ENCODE assay signal across 8 cellular contexts in the genomic region with DNA sequence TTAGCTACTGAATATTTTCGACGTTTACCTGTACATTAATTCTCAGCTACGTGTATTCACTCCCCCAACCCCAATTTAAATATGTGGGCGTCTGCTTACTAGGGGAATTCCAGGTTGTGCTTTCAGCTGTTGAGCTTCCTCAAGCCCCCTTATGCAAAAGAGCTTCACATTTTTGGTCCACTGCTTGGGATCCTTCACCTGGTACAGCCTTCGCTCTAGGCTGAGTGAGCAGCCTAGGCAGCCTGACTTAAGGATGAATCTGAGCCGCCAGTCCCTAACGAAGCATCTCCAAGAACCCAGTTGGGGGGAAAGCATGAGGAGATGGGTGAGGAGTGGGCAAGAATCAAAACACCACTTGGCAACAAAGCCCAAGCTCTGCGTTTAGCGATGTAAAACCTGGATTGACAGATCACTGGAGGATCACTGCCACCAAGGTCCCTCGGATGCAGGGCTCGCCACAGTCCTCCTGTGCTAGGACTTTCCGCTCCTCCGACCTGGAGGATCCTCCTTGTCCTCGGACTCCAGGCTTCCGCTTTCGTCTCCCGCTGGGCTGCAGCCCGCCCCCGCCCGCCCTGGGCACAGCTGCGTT. TPM values are rescaled to one million over a fixed set of nuclear protein-coding genes. Genes with fewer than 3 reads are reported as not detected.
DNase-seq lines count a peak whose midpoint lies in the region; ATAC-seq and TF ChIP-seq lines count a peak whose summit lies in the region.

No MANE protein-coding gene starts in this region.

- peak overlapping the region; percentile 82 to 95 (median 90) for H3K4me3 Mint-ChIP-seq in naive thymus-derived CD4-positive, alpha-beta T cell

- H3K9me3 ChIP-seq in naive thymus-derived CD4-positive, alpha-beta T cell (ENCODE audit: control insufficient read depth in 2 of 3, low read length in 3 of 3), result no peaks in the 10 kb centered on the region

- H3K27me3 ChIP-seq in dorsolateral prefrontal cortex, result no peaks in the 10 kb centered on the region
- H3K27me3 ChIP-seq in naive thymus-derived CD4-positive, alpha-beta T cell (ENCODE audit: control insufficient read depth in 2 of 2, insufficient read depth in 2 of 2, low read length in 2 of 2), result no peaks in the 10 kb centered on the region

- POLR2A ChIA-PET in RWPE1 (lab: Yijun Ruan, JAX; ENCODE audit: low non-redundant PET), result no interaction called here
- POLR2A ChIA-PET in naive thymus-derived CD4-positive, alpha-beta T cell (lab: Charles Lee), result interaction anchor here (0.5 to 5.6 kb wide), 13 partner anchors 10 to 1699 kb away, joined by 3 to 63 read pairs (median 5); a partner anchor contains a TSS

- peaks cover 0 to 15% (median 0%) of the 10 kb centered on the region in 3 experiments for H3K36me3 ChIP-seq in naive thymus-derived CD4-positive, alpha-beta T cell (ENCODE audit: control insufficient read depth in 2 of 3, insufficient read depth in 3 of 3, low read length in 3 of 3)

- peak; percentile 70 for TF ChIP-seq POLR2A in GM19099 (IDR thresholded peaks at IDR 0.05; ENCODE audit: extremely low read depth, insufficient read length, low read depth)

- H3K4me1 ChIP-seq in naive thymus-derived CD4-positive, alpha-beta T cell (ENCODE audit: control insufficient read depth in 2 of 2, insufficient read depth in 2 of 2, low read length in 2 of 2), result peaks cover 17 to 28% of the 10 kb centered on the region in 2 donors

- peaks cover 42 to 60% (median 53%) of the 10 kb centered on the region in 7 donors for H3K4me1 Mint-ChIP-seq in naive thymus-derived CD4-positive, alpha-beta T cell

- peak overlapping the region; percentile 84 to 97 (median 95) for H3K27ac Mint-ChIP-seq in naive thymus-derived CD4-positive, alpha-beta T cell

- H3K27me3 Mint-ChIP-seq in naive thymus-derived CD4-positive, alpha-beta T cell, result peaks cover 0 to 15% (median 0%) of the 10 kb centered on the region in 5 donors

- H3K4me3 ChIP-seq in dorsolateral prefrontal cortex, result peak overlapping the region; percentile 72 to 100 (median 92)
- peak overlapping the region; percentile 89 for H3K4me3 ChIP-seq in naive thymus-derived CD4-positive, alpha-beta T cell (ENCODE audit: low read length)

- ATAC-seq in naive thymus-derived CD4-positive, alpha-beta T cell, result no peak
- ATAC-seq in HG03565 (IDR thresholded peaks at IDR 0.05; ENCODE audit: unreplicated experiment), result no peak

- intact Hi-C loops in dorsolateral prefrontal cortex (cut with DNase I), result loop anchor here in 1 of 2 donors (2.0 to 10.0 kb wide), 2 partner anchors 17 to 189 kb away; a partner anchor contains a TSS
- intact Hi-C loops in naive thymus-derived CD4-positive, alpha-beta T cell (cut with micrococcal nuclease), result loop anchor here (1.0 to 10.0 kb wide), 29 partner anchors 16 to 1769 kb away; a partner anchor contains a TSS
- intact Hi-C loops in posterior vena cava (cut with DNase I), result no loop called here

- CTCF ChIA-PET in RWPE1 (lab: Yijun Ruan, JAX), result interaction anchor here (1.2 to 1.5 kb wide), 2 partner anchors 17 to 306 kb away, joined by 4 to 5 read pairs; a partner anchor contains a TSS
- CTCF ChIA-PET in naive thymus-derived CD4-positive, alpha-beta T cell (lab: Charles Lee), result interaction anchor here (1.0 to 4.0 kb wide), 5 partner anchors 14 to 331 kb away, joined by 3 to 29 read pairs (median 8); a partner anchor contains a TSS

- peak overlapping the region; percentile 97 for H3K27ac ChIP-seq in RWPE1
- peak overlapping the region; percentile 7 to 97 (median 87) for H3K27ac ChIP-seq in dorsolateral prefrontal cortex
- peak overlapping the region; percentile 97 for H3K27ac ChIP-seq in naive thymus-derived CD4-positive, alpha-beta T cell (ENCODE audit: low read depth, low read length)

- TF ChIP-seq CTCF in AG09319 (IDR thresholded peaks at IDR 0.05; ENCODE audit: low read depth, low read length) (no peak), RWPE1 (conservative IDR thresholded peaks at IDR 0.05; ENCODE audit: low read depth) (no peak), dorsolateral prefrontal cortex (IDR thresholded peaks at IDR 0.05 in 54 of 56, conservative IDR thresholded peaks at IDR 0.05 in 2 of 56; ENCODE audit: low read depth in 1 of 56, partially characterized antibody in 56 of 56) (no peak)

- no peaks in the 10 kb centered on the region for H3K9me3 Mint-ChIP-seq in naive thymus-derived CD4-positive, alpha-beta T cell

- peak; percentile 18 for DNase-seq in AG09319 (ENCODE audit: extremely low read depth, low read depth)
- DNase-seq in RWPE1 (ENCODE audit: low spot score), result no peak
- DNase-seq in dorsolateral prefrontal cortex, result peak in 1 of 10 donors; percentile 42
- DNase-seq in naive thymus-derived CD4-positive, alpha-beta T cell, result peak in 8 of 9 donors; percentile 17 to 69 (median 30)
- DNase-seq in NCI-H510A (lab: John Stamatoyannopoulos, UW), result no peak
- DNase-seq in posterior vena cava (ENCODE audit: low spot score), result no peak

- H3K36me3 Mint-ChIP-seq in naive thymus-derived CD4-positive, alpha-beta T cell, result peaks cover 5 to 17% (median 13%) of the 10 kb centered on the region in 5 donors

RNA-seq across cellular contexts. Expression of a gene that starts 0.6 kb away (rescaled TPM):
- total RNA-seq in dorsolateral prefrontal cortex, result 10 to 100 TPM in 103 of 120 experiments, 1 to 10 TPM in 17; 7.7 to 24.2 (median 12.6) TPM
- total RNA-seq in naive thymus-derived CD4-positive, alpha-beta T cell, result 10 to 100 TPM; 30.4 to 53.0 (median 35.4) TPM
- 10 to 100 TPM; 17.4 to 19.4 TPM for polyA plus RNA-seq in naive thymus-derived CD4-positive, alpha-beta T cell
- 10 to 100 TPM; 17.0 to 22.1 TPM for total RNA-seq in posterior vena cava

RNA-seq across cellular contexts. Expression of a gene that starts 16.3 kb away (rescaled TPM):
- 10 to 100 TPM; 28.8 to 59.4 (median 45.6) TPM for total RNA-seq in dorsolateral prefrontal cortex
- total RNA-seq in naive thymus-derived CD4-positive, alpha-beta T cell, result 10 to 100 TPM; 25.7 to 55.4 (median 46.1) TPM
- 10 to 100 TPM; 26.4 to 28.0 TPM for polyA plus RNA-seq in naive thymus-derived CD4-positive, alpha-beta T cell
- total RNA-seq in posterior vena cava, result 10 to 100 TPM; 17.5 to 22.9 TPM

Comparison
In these comparisons a context has a peak if more than half of its experiments do, and no peak if none do; other contexts are left out.
1. DNase-seq: peak in AG09319 (single experiment) and naive thymus-derived CD4-positive, alpha-beta T cell (8 of 9); none in RWPE1 (single experiment), NCI-H510A (single experiment) and posterior vena cava (single experiment).
2. intact Hi-C loops: an anchor here in naive thymus-derived CD4-positive, alpha-beta T cell (1.0 to 10.0 kb wide); none called in posterior vena cava.
3. Peak in every context shown above with its lines, with median percentiles within 50 percentile points of each other: H3K27ac ChIP-seq.